In genomic region chr2:231411871-231412615, GRCh38 we compare ENCODE assay signal across 1 cellular context.
TF ChIP-seq lines count a peak whose summit lies in the region.

No MANE protein-coding gene starts in this region.

TF ChIP-seq in HepG2, 621 proteins besides CTCF, POLR2A, EP300 and RAD21 (continued from another document and continues in another):
- TF ChIP-seq ZBTB39 (CRISPR knock-in tag; IDR thresholded peaks at IDR 0.05) (peak; percentile 72; the same call in 1 of the 2 replicates), ZNF878 (CRISPR knock-in tag; IDR thresholded peaks at IDR 0.05) (no peak), NR1H2 (CRISPR knock-in tag; IDR thresholded peaks at IDR 0.05; ENCODE audit: borderline replicate concordance, low read depth) (peak; percentile 69; the same call in 1 of the 2 replicates), ZBTB3 (CRISPR knock-in tag; IDR thresholded peaks at IDR 0.05; ENCODE audit: borderline replicate concordance, low read depth) (no peak), NCOR1 (IDR thresholded peaks at IDR 0.05; ENCODE audit: borderline replicate concordance, low read length) (no peak), ZNF446 (CRISPR knock-in tag; IDR thresholded peaks at IDR 0.05) (no peak), ZNF205 (CRISPR knock-in tag; IDR thresholded peaks at IDR 0.05) (peak; percentile 77; the same call in 1 of the 2 replicates), ZNF260 (CRISPR knock-in tag; IDR thresholded peaks at IDR 0.05; ENCODE audit: borderline replicate concordance, low read depth) (no peak), TEAD3 (CRISPR knock-in tag; optimal IDR thresholded peaks at IDR 0.05; ENCODE audit: borderline replicate concordance) (peak; percentile 87), ZKSCAN1 (IDR thresholded peaks at IDR 0.05; ENCODE audit: low read length) (no peak), ZNF180 (CRISPR knock-in tag; IDR thresholded peaks at IDR 0.05; ENCODE audit: borderline replicate concordance, low read depth) (0 out of 2 replicates have a peak, but pooled peaks have one; percentile 51), HDAC2 (CRISPR knock-in tag; IDR thresholded peaks at IDR 0.05) (peak; percentile 59), ZNF672 (CRISPR knock-in tag; IDR thresholded peaks at IDR 0.05) (no peak), MYC (CRISPR knock-in tag; IDR thresholded peaks at IDR 0.05; ENCODE audit: borderline replicate concordance) (peak; percentile 53), NAIF1 (CRISPR knock-in tag; IDR thresholded peaks at IDR 0.05; ENCODE audit: borderline replicate concordance) (no peak), ZNF44 (CRISPR knock-in tag; IDR thresholded peaks at IDR 0.05) (peak; percentile 78; the same call in 1 of the 2 replicates), HOXD1 (CRISPR knock-in tag; IDR thresholded peaks at IDR 0.05) (no peak), ZFP90 (CRISPR knock-in tag; IDR thresholded peaks at IDR 0.05; ENCODE audit: borderline replicate concordance) (peak; percentile 8; the same call in 1 of the 2 replicates), SMC3 (IDR thresholded peaks at IDR 0.05; ENCODE audit: low read length) (peak; percentile 60; the same call in 1 of the 2 replicates), ZNF432 (CRISPR knock-in tag; IDR thresholded peaks at IDR 0.05; ENCODE audit: borderline replicate concordance) (no peak), MIER2 (CRISPR knock-in tag; IDR thresholded peaks at IDR 0.05) (0 out of 2 replicates have a peak, but pooled peaks have one; percentile 9), ZNF33B (CRISPR knock-in tag; IDR thresholded peaks at IDR 0.05) (peak; percentile 69; the same call in 1 of the 2 replicates), POLR2AphosphoS5 (IDR thresholded peaks at IDR 0.05; ENCODE audit: low read depth, low read length) (no peak), TBP (CRISPR knock-in tag; IDR thresholded peaks at IDR 0.05) (no peak), ATRX (CRISPR knock-in tag; IDR thresholded peaks at IDR 0.05; ENCODE audit: borderline replicate concordance) (no peak), FOXA3 (CRISPR knock-in tag; IDR thresholded peaks at IDR 0.05) (no peak), ZNF383 (CRISPR knock-in tag; IDR thresholded peaks at IDR 0.05; ENCODE audit: borderline replicate concordance) (no peak), HMGXB4 (CRISPR knock-in tag; IDR thresholded peaks at IDR 0.05; ENCODE audit: borderline replicate concordance in 1 of 2, low read depth in 1 of 2) (peak; percentile 87 to 94; a peak in 3 of 4 replicates), ESRRA (CRISPR knock-in tag; IDR thresholded peaks at IDR 0.05; ENCODE audit: low read depth) (peak; percentile 44; the same call in 1 of the 2 replicates), ZNF503 (CRISPR knock-in tag; IDR thresholded peaks at IDR 0.05) (peak; percentile 9; the same call in 1 of the 2 replicates), AGO2 (optimal IDR thresholded peaks at IDR 0.05; ENCODE audit: low read depth, low read length) (peak; percentile 22), MED1 (CRISPR knock-in tag; IDR thresholded peaks at IDR 0.05) (peak; percentile 50), MIER3 (CRISPR knock-in tag; IDR thresholded peaks at IDR 0.05; ENCODE audit: borderline replicate concordance) (no peak), SP4 (CRISPR knock-in tag; IDR thresholded peaks at IDR 0.05) (peak; percentile 55), REL (CRISPR knock-in tag; conservative IDR thresholded peaks at IDR 0.05) (no peak), STAT5B (CRISPR knock-in tag; IDR thresholded peaks at IDR 0.05) (no peak), ZMAT5 (CRISPR knock-in tag; IDR thresholded peaks at IDR 0.05; ENCODE audit: borderline replicate concordance, low read depth) (no peak), RARA (CRISPR knock-in tag; IDR thresholded peaks at IDR 0.05) (no peak), DZIP1 (CRISPR knock-in tag; IDR thresholded peaks at IDR 0.05) (0 out of 2 replicates have a peak, but pooled peaks have one; percentile 55), ZNF839 (CRISPR knock-in tag; IDR thresholded peaks at IDR 0.05; ENCODE audit: borderline replicate concordance) (0 out of 2 replicates have a peak, but pooled peaks have one; percentile 56), ARHGAP35 (CRISPR knock-in tag; IDR thresholded peaks at IDR 0.05; ENCODE audit: borderline replicate concordance) (no peak), ZNF225 (CRISPR knock-in tag; IDR thresholded peaks at IDR 0.05) (peak; percentile 80; the same call in 1 of the 2 replicates), CBX1 (IDR thresholded peaks at IDR 0.05; ENCODE audit: low read depth) (no peak), ZNF264 (CRISPR knock-in tag; IDR thresholded peaks at IDR 0.05) (no peak), ZNF792 (CRISPR knock-in tag; IDR thresholded peaks at IDR 0.05) (no peak), ZNF569 (CRISPR knock-in tag; IDR thresholded peaks at IDR 0.05; ENCODE audit: borderline replicate concordance) (no peak), ZNF800 (CRISPR knock-in tag; IDR thresholded peaks at IDR 0.05) (peak; percentile 54; the same call in 1 of the 2 replicates)
- TF ChIP-seq, protein P1, sequence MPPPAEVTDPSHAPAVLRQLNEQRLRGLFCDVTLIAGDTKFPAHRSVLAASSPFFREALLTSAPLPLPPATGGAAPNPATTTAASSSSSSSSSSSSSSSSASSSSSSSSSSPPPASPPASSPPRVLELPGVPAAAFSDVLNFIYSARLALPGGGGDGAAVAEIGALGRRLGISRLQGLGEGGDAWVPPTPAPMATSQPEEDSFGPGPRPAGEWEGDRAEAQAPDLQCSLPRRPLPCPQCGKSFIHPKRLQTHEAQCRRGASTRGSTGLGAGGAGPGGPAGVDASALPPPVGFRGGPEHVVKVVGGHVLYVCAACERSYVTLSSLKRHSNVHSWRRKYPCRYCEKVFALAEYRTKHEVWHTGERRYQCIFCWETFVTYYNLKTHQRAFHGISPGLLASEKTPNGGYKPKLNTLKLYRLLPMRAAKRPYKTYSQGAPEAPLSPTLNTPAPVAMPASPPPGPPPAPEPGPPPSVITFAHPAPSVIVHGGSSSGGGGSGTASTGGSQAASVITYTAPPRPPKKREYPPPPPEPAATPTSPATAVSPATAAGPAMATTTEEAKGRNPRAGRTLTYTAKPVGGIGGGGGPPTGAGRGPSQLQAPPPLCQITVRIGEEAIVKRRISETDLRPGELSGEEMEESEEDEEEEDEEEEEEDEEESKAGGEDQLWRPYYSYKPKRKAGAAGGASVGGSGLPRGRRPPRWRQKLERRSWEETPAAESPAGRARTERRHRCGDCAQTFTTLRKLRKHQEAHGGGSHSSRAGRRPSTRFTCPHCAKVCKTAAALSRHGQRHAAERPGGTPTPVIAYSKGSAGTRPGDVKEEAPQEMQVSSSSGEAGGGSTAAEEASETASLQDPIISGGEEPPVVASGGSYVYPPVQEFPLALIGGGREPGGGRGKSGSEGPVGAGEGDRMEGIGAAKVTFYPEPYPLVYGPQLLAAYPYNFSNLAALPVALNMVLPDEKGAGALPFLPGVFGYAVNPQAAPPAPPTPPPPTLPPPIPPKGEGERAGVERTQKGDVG (CRISPR knock-in tag; IDR thresholded peaks at IDR 0.05; ENCODE audit: borderline replicate concordance) = 0 out of 2 replicates have a peak, but pooled peaks have one; percentile 22
- TF ChIP-seq, protein P2, sequence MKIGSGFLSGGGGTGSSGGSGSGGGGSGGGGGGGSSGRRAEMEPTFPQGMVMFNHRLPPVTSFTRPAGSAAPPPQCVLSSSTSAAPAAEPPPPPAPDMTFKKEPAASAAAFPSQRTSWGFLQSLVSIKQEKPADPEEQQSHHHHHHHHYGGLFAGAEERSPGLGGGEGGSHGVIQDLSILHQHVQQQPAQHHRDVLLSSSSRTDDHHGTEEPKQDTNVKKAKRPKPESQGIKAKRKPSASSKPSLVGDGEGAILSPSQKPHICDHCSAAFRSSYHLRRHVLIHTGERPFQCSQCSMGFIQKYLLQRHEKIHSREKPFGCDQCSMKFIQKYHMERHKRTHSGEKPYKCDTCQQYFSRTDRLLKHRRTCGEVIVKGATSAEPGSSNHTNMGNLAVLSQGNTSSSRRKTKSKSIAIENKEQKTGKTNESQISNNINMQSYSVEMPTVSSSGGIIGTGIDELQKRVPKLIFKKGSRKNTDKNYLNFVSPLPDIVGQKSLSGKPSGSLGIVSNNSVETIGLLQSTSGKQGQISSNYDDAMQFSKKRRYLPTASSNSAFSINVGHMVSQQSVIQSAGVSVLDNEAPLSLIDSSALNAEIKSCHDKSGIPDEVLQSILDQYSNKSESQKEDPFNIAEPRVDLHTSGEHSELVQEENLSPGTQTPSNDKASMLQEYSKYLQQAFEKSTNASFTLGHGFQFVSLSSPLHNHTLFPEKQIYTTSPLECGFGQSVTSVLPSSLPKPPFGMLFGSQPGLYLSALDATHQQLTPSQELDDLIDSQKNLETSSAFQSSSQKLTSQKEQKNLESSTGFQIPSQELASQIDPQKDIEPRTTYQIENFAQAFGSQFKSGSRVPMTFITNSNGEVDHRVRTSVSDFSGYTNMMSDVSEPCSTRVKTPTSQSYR (CRISPR knock-in tag; IDR thresholded peaks at IDR 0.05; ENCODE audit: borderline replicate concordance) = no peak
- TF ChIP-seq, protein P3, sequence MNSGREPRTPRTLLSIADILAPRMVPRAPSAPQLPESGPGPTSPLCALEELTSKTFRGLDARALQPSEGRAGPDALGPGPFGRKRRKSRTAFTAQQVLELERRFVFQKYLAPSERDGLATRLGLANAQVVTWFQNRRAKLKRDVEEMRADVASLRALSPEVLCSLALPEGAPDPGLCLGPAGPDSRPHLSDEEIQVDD (CRISPR knock-in tag; IDR thresholded peaks at IDR 0.05; ENCODE audit: borderline replicate concordance) = 0 out of 2 replicates have a peak, but pooled peaks have one; percentile 73
